In genomic region chr7:116557066-116557585, GRCh38 we compare ENCODE assay signal across 22 cellular contexts. TPM values are rescaled to one million over a fixed set of nuclear protein-coding genes. Genes with fewer than 3 reads are reported as not detected.
A peak's percentile ranks its signal among the peaks of the same experiment; 100 is the strongest.
DNase-seq lines count a peak whose midpoint lies in the region; ATAC-seq, FAIRE-seq and TF ChIP-seq lines count a peak whose summit lies in the region.
"Had no signal": no experiment of that assay in that cellular context is flagged by ENCODE, and none has a peak within 500 bp of the region (broad histone marks: within the 10 kb centered on the region; RNA-seq: fewer than 3 reads in every experiment).

No MANE protein-coding gene starts in this region.

- H3K9me1 ChIP-seq in keratinocyte (ENCODE audit: control insufficient read depth, extremely low read depth, insufficient read depth, low read length) = peaks cover 12% of the 10 kb centered on the region

- FAIRE-seq in keratinocyte (lab: Jason Lieb, UNC) = peak; percentile 75
- FAIRE-seq: frontal cortex had no signal

- TF ChIP-seq EP300 in suprapubic skin (IDR thresholded peaks at IDR 0.05) = no peak

- no peak for TF ChIP-seq POLR2A in suprapubic skin (IDR thresholded peaks at IDR 0.05)

- ATAC-seq in HG03039 (IDR thresholded peaks at IDR 0.05; ENCODE audit: unreplicated experiment) = no peak
- ATAC-seq: activated T-cell treated with anti-CD3 and anti-CD28 coated beads, Interleukin-2, amount 50 U/mL, for 4 hours; naive thymus-derived CD4-positive, alpha-beta T cell had no signal

- H4K20me1 ChIP-seq in keratinocyte (ENCODE audit: control insufficient read depth, extremely low read depth, insufficient read depth, low read length) = peaks cover 27% of the 10 kb centered on the region

- peaks cover 8% of the 10 kb centered on the region for H3K4me1 ChIP-seq in HEK293 (ENCODE audit: control insufficient read depth, insufficient read depth, low read length)
- H3K4me1 ChIP-seq in keratinocyte (ENCODE audit: control insufficient read depth, extremely low read depth, insufficient read depth, low read length) = peaks cover 8% of the 10 kb centered on the region
- H3K4me1 ChIP-seq in suprapubic skin = peaks cover 25% of the 10 kb centered on the region
- H3K4me1 ChIP-seq: HAP-1 had no signal

- H3K4me2 ChIP-seq in keratinocyte (ENCODE audit: control insufficient read depth, extremely low read depth, insufficient read depth, low read depth, low read length) = no peak overlapping the region

- H3K27me3 ChIP-seq in keratinocyte (ENCODE audit: control insufficient read depth, extremely low read depth, insufficient read depth, low read length) (no peaks in the 10 kb centered on the region), suprapubic skin (no peaks in the 10 kb centered on the region), H7 (ENCODE audit: control insufficient read depth, insufficient read depth, low read length) (no peaks in the 10 kb centered on the region)

- POLR2A ChIA-PET in HEK293 (lab: Yijun Ruan, JAX) = no interaction called here

- dilution Hi-C loops in keratinocyte (cut with MboI; ENCODE audit: extremely low pct_ligation_motif_present, low sequenced_read_pairs) = no loop called here

- H3K4me3 ChIP-seq in HEK293 (ENCODE audit: low read depth, low read length) = no peak overlapping the region
- no peak overlapping the region for H3K4me3 ChIP-seq in keratinocyte (ENCODE audit: control insufficient read depth in 2 of 3, extremely low read depth in 1 of 3, insufficient read depth in 2 of 3, low read depth in 1 of 3, low read length in 3 of 3)
- H3K4me3 ChIP-seq in suprapubic skin = no peak overlapping the region
- no peak overlapping the region for H3K4me3 ChIP-seq in H7 (ENCODE audit: insufficient read depth, low read depth, low read length)
- H3K4me3 ChIP-seq: HAP-1 had no signal

- H3K36me3 ChIP-seq in HEK293 (ENCODE audit: control insufficient read depth in 2 of 2, insufficient read depth in 1 of 2, low read length in 2 of 2) = no peaks in the 10 kb centered on the region
- peaks cover 30 to 66% of the 10 kb centered on the region in 2 experiments for H3K36me3 ChIP-seq in keratinocyte (ENCODE audit: control insufficient read depth in 2 of 2, extremely low read depth in 1 of 2, insufficient read depth in 2 of 2, low read length in 2 of 2)
- peaks cover 23% of the 10 kb centered on the region for H3K36me3 ChIP-seq in suprapubic skin
- H3K36me3 ChIP-seq in H7 (replicated peaks; ENCODE audit: control insufficient read depth, insufficient read depth, low read length) = no peaks in the 10 kb centered on the region; the same call in 1 of the 2 replicates
- H3K36me3 ChIP-seq: HAP-1 had no signal

- CTCF ChIA-PET in HEK293 (lab: Yijun Ruan, JAX) = interaction anchor here (0.6 kb wide), 1 partner anchor 33 kb away, joined by 3 read pairs; no protein-coding TSS in a partner anchor

- 71% methylated on average over 3 of the region's 3 CpGs for WGBS in suprapubic skin

- H2AFZ ChIP-seq in keratinocyte (ENCODE audit: control insufficient read depth, low read length) = no peak overlapping the region

- TF ChIP-seq CTCF in HEK293 (tag by site-specific recombination; IDR thresholded peaks at IDR 0.05) (no peak), keratinocyte (optimal IDR thresholded peaks at IDR 0.05 in 1 of 3, IDR thresholded peaks at IDR 0.05 in 1 of 3, conservative IDR thresholded peaks at IDR 0.05 in 1 of 3; ENCODE audit: extremely low read depth in 1 of 3, insufficient read depth in 2 of 3, low read length in 3 of 3) (no peak), suprapubic skin (IDR thresholded peaks at IDR 0.05) (no peak)

- H3K79me2 ChIP-seq in keratinocyte (ENCODE audit: control insufficient read depth, insufficient read depth, low read length) = peaks cover 40% of the 10 kb centered on the region

- no peaks in the 10 kb centered on the region for H3K9me3 ChIP-seq in HEK293 (ENCODE audit: control insufficient read depth, insufficient read depth, low read depth, low read length)
- H3K9me3 ChIP-seq in keratinocyte (ENCODE audit: control insufficient read depth, low read depth, low read length) = no peaks in the 10 kb centered on the region
- H3K9me3 ChIP-seq in suprapubic skin = no peaks in the 10 kb centered on the region
- H3K9me3 ChIP-seq: HAP-1 had no signal

- H3K27ac ChIP-seq in HEK293 (ENCODE audit: extremely low read depth, low read depth, low read length) (no peak overlapping the region), keratinocyte (ENCODE audit: control insufficient read depth, insufficient read depth, low read length) (no peak overlapping the region), suprapubic skin (peak overlapping the region; percentile 36)
- H3K27ac ChIP-seq: RWPE1 had no signal

- DNase-seq in NCI-H82 treated with DMSO at 0.1 percent for 48 hours (lab: John Stamatoyannopoulos, UW; ENCODE audit: unreplicated experiment) = peak; percentile 23
- no peak for DNase-seq in keratinocyte (ENCODE audit: low read depth, low spot score)
- DNase-seq in suprapubic skin (ENCODE audit: low spot score in 2 of 2) = no peak
- no peak for DNase-seq in activated T-cell treated with anti-CD3 and anti-CD28 coated beads for 4 hours
- no peak for DNase-seq in H7
- DNase-seq: activated CD4-positive, alpha-beta T cell treated with anti-CD3 and anti-CD28 coated beads for 1 hour; activated CD8-positive, alpha-beta memory T cell treated with anti-CD3 and anti-CD28 coated beads for 24 hours; activated naive CD4-positive, alpha-beta T cell treated with anti-CD3 and anti-CD28 coated beads for 36 hours; activated T-cell treated with anti-CD3 and anti-CD28 coated beads, Interleukin-2, amount 50 U/mL, for 4 hours; amygdala; CD4-positive, alpha-beta T cell; KG1; mesenchymal stem cell; naive thymus-derived CD4-positive, alpha-beta T cell; NCI-H146; NCI-H2171 treated with DMSO at 0.1 percent for 48 hours; NCI-H526 treated with DMSO at 0.1 percent for 48 hours had no signal

- no peak overlapping the region for H3K9ac ChIP-seq in keratinocyte (ENCODE audit: control insufficient read depth, extremely low read depth, insufficient read depth, low read length)

TF ChIP-seq in HEK293, 187 proteins besides CTCF, POLR2A, EP300 and RAD21:
- TF ChIP-seq ZNF660 (tag by site-specific recombination; IDR thresholded peaks at IDR 0.05) = no peak
- TF ChIP-seq SCRT2 (tag by site-specific recombination; IDR thresholded peaks at IDR 0.05) = peak; percentile 35; the same call in 1 of the 2 replicates
TF ChIP-seq in HEK293: peak in this region for 1.

RNA-seq across cellular contexts. Expression of gene CAV1, which starts 32.3 kb away (rescaled TPM):
- polyA plus RNA-seq in keratinocyte = 2,867 to 2,979 TPM (median 2,905 TPM) in 3 replicates
- 537 TPM for polyA plus RNA-seq in keratinocyte (2011; ENCODE audit: low read depth)
- 3,107 and 4,303 TPM in 2 replicates for polyA plus RNA-seq in keratinocyte (2011; cell fraction: cytosol; rRNA removed)
- 2,001 and 2,393 TPM in 2 replicates for polyA plus RNA-seq in keratinocyte (2011; cell fraction: nucleus; rRNA removed)
- 370 and 1,627 TPM in 2 replicates for polyA plus RNA-seq in keratinocyte (2012; ENCODE audit: low replicate concordance)
- polyA minus RNA-seq in keratinocyte = 4,413 to 5,248 TPM (median 4,690 TPM) in 3 replicates
- 1,844 TPM for polyA minus RNA-seq in keratinocyte (2011; cell fraction: cytosol; rRNA and poly(A)+ RNA removed)
- 723 and 1,290 TPM in 2 replicates for polyA minus RNA-seq in keratinocyte (2011; cell fraction: nucleus; rRNA and poly(A)+ RNA removed)
- 100 to 1,000 TPM; 123 to 215 (median 187) TPM for total RNA-seq in suprapubic skin
- total RNA-seq in H7 (2014; rRNA removed; shearing (Covaris generic)) = 54.2 and 79.9 TPM in 2 replicates
- total RNA-seq: CD4-positive, alpha-beta T cell had no signal
- polyA plus RNA-seq: naive thymus-derived CD4-positive, alpha-beta T cell had no signal

RNA-seq across cellular contexts. Expression of gene CAV2, which starts 57.6 kb away (rescaled TPM):
- 467 to 631 TPM (median 530 TPM) in 3 replicates for polyA plus RNA-seq in keratinocyte
- polyA plus RNA-seq in keratinocyte (2011; ENCODE audit: low read depth) = 140 TPM
- 511 and 813 TPM in 2 replicates for polyA plus RNA-seq in keratinocyte (2011; cell fraction: cytosol; rRNA removed)
- polyA plus RNA-seq in keratinocyte (2011; cell fraction: nucleus; rRNA removed) = 329 and 358 TPM in 2 replicates
- polyA plus RNA-seq in keratinocyte (2012; ENCODE audit: low replicate concordance) = 170 and 280 TPM in 2 replicates
- polyA minus RNA-seq in keratinocyte = 373 to 543 TPM (median 498 TPM) in 3 replicates
- 618 TPM for polyA minus RNA-seq in keratinocyte (2011; cell fraction: cytosol; rRNA and poly(A)+ RNA removed)
- 114 and 202 TPM in 2 replicates for polyA minus RNA-seq in keratinocyte (2011; cell fraction: nucleus; rRNA and poly(A)+ RNA removed)
- 100 to 1,000 TPM in 1 of 4 donors, 10 to 100 TPM in 3; 73.8 to 108 (median 98.7) TPM for total RNA-seq in suprapubic skin
- 8.0 and 9.5 TPM in 2 replicates for total RNA-seq in H7 (2014; rRNA removed; shearing (Covaris generic))
- total RNA-seq: activated naive CD4-positive, alpha-beta T cell treated with anti-CD3 and anti-CD28 coated beads for 36 hours; CD4-positive, alpha-beta T cell had no signal
- polyA plus RNA-seq: naive thymus-derived CD4-positive, alpha-beta T cell had no signal
